In genomic region chr6:41712651-41713103, GRCh38 we compare ENCODE assay signal across 10 cellular contexts.
A peak's percentile ranks its signal among the peaks of the same experiment; 100 is the strongest.
DNase-seq lines count a peak whose midpoint lies in the region; ATAC-seq and TF ChIP-seq lines count a peak whose summit lies in the region.
"Had no signal": no experiment of that assay in that cellular context is flagged by ENCODE, and none has a peak within 500 bp of the region (broad histone marks: within the 10 kb centered on the region; RNA-seq: fewer than 3 reads in every experiment).

No MANE protein-coding gene starts in this region.

- peaks cover 0 to 79% (median 60%) of the 10 kb centered on the region in 4 donors for H3K4me1 ChIP-seq in tibial artery

- TF ChIP-seq POLR2A in erythroblast (IDR thresholded peaks at IDR 0.05; ENCODE audit: low read length) = no peak

- ATAC-seq in HG03135 (IDR thresholded peaks at IDR 0.05; ENCODE audit: unreplicated experiment) = no peak
- ATAC-seq in HG03354 (IDR thresholded peaks at IDR 0.05; ENCODE audit: poor library complexity, severe bottlenecking, unreplicated experiment) = no peak

- DNase-seq in NCI-H1092 treated with DMSO at 0.1 percent for 48 hours (lab: John Stamatoyannopoulos, UW) (peak; percentile 26), medulla oblongata (ENCODE audit: extremely low spot score) (peak; percentile 95), tibial artery (peak; percentile 54 to 95), erythroblast (lab: John Stamatoyannopoulos, UW) (no peak)
- no peak for DNase-seq in stimulated activated CD8-positive, alpha-beta memory T cell treated with anti-CD3 and anti-CD28 coated beads, Interleukin-4, amount 100 ng/mL, for 48 hours
- DNase-seq: ovary had no signal

- no peaks in the 10 kb centered on the region for H3K36me3 ChIP-seq in tibial artery
- H3K36me3 ChIP-seq: ovary, SJSA1 had no signal

- no peaks in the 10 kb centered on the region for H3K9me3 ChIP-seq in tibial artery
- H3K9me3 ChIP-seq: ovary, SJSA1 had no signal

- H3K4me3 ChIP-seq in tibial artery = no peak overlapping the region
- H3K4me3 ChIP-seq: ovary, SJSA1 had no signal

- TF ChIP-seq CTCF in tibial artery (IDR thresholded peaks at IDR 0.05) = peak in 1 of 2 experiments; percentile 37

- H3K27me3 ChIP-seq in tibial artery = no peaks in the 10 kb centered on the region
- H3K27me3 ChIP-seq: ovary, SJSA1 had no signal

- intact Hi-C loops in tibial artery (cut with DNase I; ENCODE audit: low total_unique reads) = no loop called here

- H3K27ac ChIP-seq in cingulate gyrus (ENCODE audit: low read depth, low read length) (peak overlapping the region; percentile 99), tibial artery (peak overlapping the region; percentile 74 to 89)
- H3K27ac ChIP-seq: SJSA1 had no signal

Comparison
In these comparisons a context has a peak if more than half of its experiments do, and no peak if none do; other contexts are left out.
1. DNase-seq: peak in NCI-H1092 treated with DMSO at 0.1 percent for 48 hours (single experiment), medulla oblongata (single experiment) and tibial artery (2 of 2); none in stimulated activated CD8-positive, alpha-beta memory T cell treated with anti-CD3 and anti-CD28 coated beads, Interleukin-4, amount 100 ng/mL, for 48 hours (single experiment) and erythroblast (0 of 2).